Comparison of ENCODE assay signal across 10 cellular contexts in the genomic region with DNA sequence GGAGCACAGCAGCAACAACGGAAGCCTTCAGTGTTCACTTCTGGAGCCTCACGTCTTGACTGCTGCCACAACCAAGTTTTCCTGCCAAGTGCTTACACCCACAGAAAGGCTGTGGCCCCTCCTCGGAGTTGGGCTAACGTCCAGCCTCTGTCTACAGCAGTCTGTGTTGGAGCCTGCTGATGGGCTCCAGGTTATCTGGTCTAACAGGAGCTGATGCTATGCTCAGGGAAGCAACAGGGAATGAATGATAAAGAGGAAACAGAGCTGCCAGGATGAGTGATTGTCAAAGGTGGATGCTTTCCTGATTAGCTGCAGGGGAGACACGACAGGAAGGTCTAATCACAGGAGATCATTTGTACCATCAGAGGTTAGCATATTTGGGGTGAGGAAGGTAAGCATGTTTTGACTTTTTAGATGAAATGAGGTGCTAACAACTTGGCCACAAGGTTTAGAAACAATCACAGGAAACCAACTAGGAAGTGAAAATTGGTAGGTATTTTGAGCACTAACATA. TPM values are rescaled to one million over a fixed set of nuclear protein-coding genes. Genes with fewer than 3 reads are reported as not detected.
A peak's percentile ranks its signal among the peaks of the same experiment; 100 is the strongest.
DNase-seq lines count a peak whose midpoint lies in the region; ATAC-seq and TF ChIP-seq lines count a peak whose summit lies in the region.
"Had no signal": no experiment of that assay in that cellular context is flagged by ENCODE, and none has a peak within 500 bp of the region (broad histone marks: within the 10 kb centered on the region; RNA-seq: fewer than 3 reads in every experiment).

No MANE protein-coding gene starts in this region.

- H3K4me2 ChIP-seq in SU-DHL-6 (ENCODE audit: low read depth, low read length, poor library complexity, severe bottlenecking) = peak overlapping the region; percentile 27
- H3K4me2 ChIP-seq: KMS-11 had no signal

- peak overlapping the region; percentile 23; the same call in 1 of the 2 replicates for H3K9ac ChIP-seq in SU-DHL-6 (ENCODE audit: low read length)
- H3K9ac ChIP-seq: KMS-11 had no signal

- intact Hi-C loops in heart right ventricle (cut with DNase I) (loop anchor here in 8 of 10 donors (5.0 to 10.0 kb wide), 7 partner anchors 82 to 552 kb away; partner anchors contain the start of genes ITM2B (in 1 of the 8) and NUDT15 (in 1 of the 8)), posterior vena cava (cut with DNase I) (no loop called here)
- intact Hi-C loops in activated CD4-positive, alpha-beta T cell treated with anti-CD3 and anti-CD28 coated beads, Interleukin-2, amount 10 ng/mL, durations not matched to agents 24 days and 14 days (cut with micrococcal nuclease) = no loop called here

- no peak overlapping the region for H3K27ac ChIP-seq in SU-DHL-6 (ENCODE audit: low read depth, low read length)
- H3K27ac ChIP-seq in heart right ventricle = peak overlapping the region in 9 of 10 donors; percentile 19 to 79 (median 50)
- H3K27ac ChIP-seq: KMS-11 had no signal

- H3K4me1 ChIP-seq in heart right ventricle = peaks cover 3 to 45% (median 36%) of the 10 kb centered on the region in 9 donors

- ATAC-seq in GM21381 (IDR thresholded peaks at IDR 0.05; ENCODE audit: unreplicated experiment) = peak; percentile 54
- ATAC-seq in heart right ventricle = peak; percentile 66 to 86 (median 80)
- ATAC-seq in GM19455 (IDR thresholded peaks at IDR 0.05; ENCODE audit: unreplicated experiment) = no peak

- H3K27me3 ChIP-seq in SU-DHL-6 (ENCODE audit: low read length) (no peaks in the 10 kb centered on the region), heart right ventricle (no peaks in the 10 kb centered on the region)

- H3K36me3 ChIP-seq in SU-DHL-6 (ENCODE audit: low read length) (no peaks in the 10 kb centered on the region), heart right ventricle (no peaks in the 10 kb centered on the region)

- no peak overlapping the region for H3K4me3 ChIP-seq in SU-DHL-6 (ENCODE audit: insufficient read depth, low read length, poor library complexity, severe bottlenecking)
- no peak overlapping the region for H3K4me3 ChIP-seq in heart right ventricle

- peak overlapping the region; percentile 64 for H2AFZ ChIP-seq in SU-DHL-6 (ENCODE audit: low read depth, low read length, severe bottlenecking)

- TF ChIP-seq CTCF in SU-DHL-6 (IDR thresholded peaks at IDR 0.05; ENCODE audit: insufficient read depth, low read length, poor library complexity, severe bottlenecking) = no peak
- TF ChIP-seq CTCF in heart right ventricle (IDR thresholded peaks at IDR 0.05) = no peak

- no peaks in the 10 kb centered on the region for H3K79me2 ChIP-seq in SU-DHL-6 (ENCODE audit: insufficient read depth, low read length)

- peaks cover 35% of the 10 kb centered on the region for H3K27me3 Mint-ChIP-seq in activated CD4-positive, alpha-beta T cell treated with anti-CD3 and anti-CD28 coated beads, Interleukin-2, amount 10 ng/mL, durations not matched to agents 24 days and 14 days
- peaks cover 12% of the 10 kb centered on the region for H3K27me3 Mint-ChIP-seq in activated T-cell treated with anti-CD3 and anti-CD28 coated beads, Interleukin-2, amount 50 U/mL, for 24 hours

- 6 to 7% methylated on average over 5 of the region's 5 CpGs for WGBS in heart right ventricle, 2 donors

- no peaks in the 10 kb centered on the region for H4K20me1 ChIP-seq in SU-DHL-6 (ENCODE audit: low read depth, low read length)

- no peak overlapping the region for H3K4me3 Mint-ChIP-seq in activated CD4-positive, alpha-beta T cell treated with anti-CD3 and anti-CD28 coated beads, Interleukin-2, amount 10 ng/mL, durations not matched to agents 24 days and 14 days
- no peak overlapping the region for H3K4me3 Mint-ChIP-seq in activated T-cell treated with anti-CD3 and anti-CD28 coated beads, Interleukin-2, amount 50 U/mL, for 24 hours

- H3K9me3 Mint-ChIP-seq in activated CD4-positive, alpha-beta T cell treated with anti-CD3 and anti-CD28 coated beads, Interleukin-2, amount 10 ng/mL, durations not matched to agents 24 days and 14 days = no peaks in the 10 kb centered on the region
- H3K9me3 Mint-ChIP-seq in activated T-cell treated with anti-CD3 and anti-CD28 coated beads, Interleukin-2, amount 50 U/mL, for 24 hours = no peaks in the 10 kb centered on the region
- H3K9me3 Mint-ChIP-seq: activated T-cell treated with anti-CD3 and anti-CD28 coated beads, Interleukin-2, amount 50 U/mL, for 72 hours had no signal

- peak; percentile 51 to 63 for DNase-seq in heart right ventricle
- peak; percentile 55 for DNase-seq in pulmonary artery endothelial cell (ENCODE audit: low read depth, low spot score)
- no peak for DNase-seq in activated CD4-positive, alpha-beta T cell treated with anti-CD3 and anti-CD28 coated beads, Interleukin-2, amount 10 ng/mL, durations not matched to agents 24 days and 14 days
- no peak for DNase-seq in activated T-cell treated with anti-CD3 and anti-CD28 coated beads, Interleukin-2, amount 50 U/mL, for 24 hours
- no peak for DNase-seq in posterior vena cava (ENCODE audit: low spot score)
- DNase-seq: activated T-cell treated with anti-CD3 and anti-CD28 coated beads, Interleukin-2, amount 50 U/mL, for 72 hours had no signal

- H3K36me3 Mint-ChIP-seq in activated CD4-positive, alpha-beta T cell treated with anti-CD3 and anti-CD28 coated beads, Interleukin-2, amount 10 ng/mL, durations not matched to agents 24 days and 14 days (ENCODE audit: low read depth) = no peaks in the 10 kb centered on the region
- H3K36me3 Mint-ChIP-seq in activated T-cell treated with anti-CD3 and anti-CD28 coated beads, Interleukin-2, amount 50 U/mL, for 24 hours (ENCODE audit: low read depth) = no peaks in the 10 kb centered on the region

- H3K9me3 ChIP-seq in SU-DHL-6 (ENCODE audit: insufficient read depth, low read length) (no peaks in the 10 kb centered on the region), heart right ventricle (peaks cover 0 to 7% (median 0%) of the 10 kb centered on the region in 11 donors)

- no peaks in the 10 kb centered on the region for H3K9me2 ChIP-seq in SU-DHL-6 (replicated peaks; ENCODE audit: insufficient read depth, low read length)

- H3K4me1 Mint-ChIP-seq in activated CD4-positive, alpha-beta T cell treated with anti-CD3 and anti-CD28 coated beads, Interleukin-2, amount 10 ng/mL, durations not matched to agents 24 days and 14 days = peaks cover 4% of the 10 kb centered on the region
- H3K4me1 Mint-ChIP-seq in activated T-cell treated with anti-CD3 and anti-CD28 coated beads, Interleukin-2, amount 50 U/mL, for 24 hours (ENCODE audit: low read depth) = peaks cover 14% of the 10 kb centered on the region

- H3F3A ChIP-seq in SU-DHL-6 (ENCODE audit: insufficient read depth) = no peaks in the 10 kb centered on the region

- no peak overlapping the region for H3K27ac Mint-ChIP-seq in activated CD4-positive, alpha-beta T cell treated with anti-CD3 and anti-CD28 coated beads, Interleukin-2, amount 10 ng/mL, durations not matched to agents 24 days and 14 days
- no peak overlapping the region for H3K27ac Mint-ChIP-seq in activated T-cell treated with anti-CD3 and anti-CD28 coated beads, Interleukin-2, amount 50 U/mL, for 24 hours

RNA-seq across cellular contexts. Expression of gene RCBTB2, which starts 53.8 kb away (rescaled TPM):
- total RNA-seq in heart right ventricle (10 to 100 TPM in 9 of 10 donors, 1 to 10 TPM in 1; 8.3 to 16.2 (median 12.2) TPM), pulmonary artery endothelial cell (5.7 and 12.1 TPM in 2 replicates), posterior vena cava (10 to 100 TPM in 1 of 2 donors, 1 to 10 TPM in 1; 8.6 to 10.6 TPM)
- polyA plus RNA-seq in heart right ventricle = 10 to 100 TPM in 1 of 2 donors, 1 to 10 TPM in 1; 4.9 to 22.9 TPM
- total RNA-seq in activated CD4-positive, alpha-beta T cell treated with anti-CD3 and anti-CD28 coated beads, Interleukin-2, amount 10 ng/mL, durations not matched to agents 24 days and 14 days = 1.6 and 1.7 TPM in 2 replicates

Comparison
In these comparisons a context has a peak if more than half of its experiments do, and no peak if none do; other contexts are left out.
1. DNase-seq: peak in heart right ventricle (2 of 2) and pulmonary artery endothelial cell (single experiment); none in activated CD4-positive, alpha-beta T cell treated with anti-CD3 and anti-CD28 coated beads, Interleukin-2, amount 10 ng/mL, durations not matched to agents 24 days and 14 days (single experiment), activated T-cell treated with anti-CD3 and anti-CD28 coated beads, Interleukin-2, amount 50 U/mL, for 24 hours (single experiment) and posterior vena cava (single experiment).
2. intact Hi-C loops: an anchor here in heart right ventricle (5.0 to 10.0 kb wide); none called in activated CD4-positive, alpha-beta T cell treated with anti-CD3 and anti-CD28 coated beads, Interleukin-2, amount 10 ng/mL, durations not matched to agents 24 days and 14 days and posterior vena cava.